Comparison of ENCODE assay signal across 4 cellular contexts in genomic region chr4:87956501-87956900, GRCh38.
"Had no signal": no experiment of that assay in that cellular context is flagged by ENCODE, and none has a peak within 500 bp of the region (broad histone marks: within the 10 kb centered on the region; RNA-seq: fewer than 3 reads in every experiment).

No MANE protein-coding gene starts in this region.

- DNase-seq: GM23248, H9, HCEC 1CT, IMR-90 had no signal

- H3K4me3 Mint-ChIP-seq: H9 had no signal

- H3K9me3 Mint-ChIP-seq: H9 had no signal
